1 cellular context compared by ENCODE assay signal in the genomic region with DNA sequence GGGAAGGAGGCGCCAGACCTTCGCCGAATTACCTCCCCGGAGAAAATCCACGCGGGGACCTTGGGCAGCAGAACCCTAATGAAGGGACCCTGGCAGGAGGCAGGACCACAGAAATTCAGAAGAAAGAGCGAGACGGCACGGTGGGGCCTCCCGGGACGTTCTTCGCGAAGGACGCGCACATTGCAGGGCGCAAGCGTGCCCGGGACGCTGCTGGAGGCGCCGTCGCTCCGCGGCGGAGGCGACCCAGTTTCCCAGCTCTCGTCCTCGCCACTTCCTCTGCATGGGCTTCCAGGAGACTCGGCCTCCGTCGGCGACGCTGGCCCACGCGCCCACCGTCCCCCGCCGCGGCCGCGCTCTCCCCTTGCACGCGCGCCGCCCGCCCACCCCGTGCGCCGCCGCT.
TF ChIP-seq lines count a peak whose summit lies in the region.

No MANE protein-coding gene starts in this region.

TF ChIP-seq in GM23338, 12 proteins besides CTCF, POLR2A, EP300 and RAD21 (continued from another document):
- TF ChIP-seq ZNF462 (CRISPR knock-in tag; IDR thresholded peaks at IDR 0.05), result no peak
- no peak for TF ChIP-seq NANOG (IDR thresholded peaks at IDR 0.05; ENCODE audit: borderline replicate concordance)
- TF ChIP-seq ETS1 (IDR thresholded peaks at IDR 0.05), result no peak
- TF ChIP-seq EZH2phosphoT487 (IDR thresholded peaks at IDR 0.05; ENCODE audit: unreplicated experiment), result no peak
- no peak for TF ChIP-seq STAT1 (IDR thresholded peaks at IDR 0.05; ENCODE audit: unreplicated experiment)
